ENCODE assay signal across 14 cellular contexts in the genomic region with DNA sequence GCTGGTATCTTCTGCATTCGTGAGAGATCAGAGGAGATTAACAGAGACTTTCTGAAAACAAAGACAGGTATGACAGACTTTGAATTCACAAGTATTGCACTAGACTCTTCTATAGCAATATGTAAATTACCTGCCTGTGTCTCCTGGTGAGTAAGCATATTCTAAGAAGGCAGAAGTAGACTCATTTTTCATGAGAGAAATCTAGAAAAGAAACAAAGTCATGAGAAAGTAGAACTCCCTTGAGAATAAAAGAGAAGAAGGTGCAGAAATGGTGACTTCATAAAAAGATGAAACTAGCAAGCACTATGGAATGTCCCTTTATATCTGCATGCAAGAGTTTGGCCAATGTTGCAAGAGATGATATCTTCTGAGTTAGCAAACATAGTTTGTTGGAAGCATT.
DNase-seq lines count a peak whose midpoint lies in the region; ATAC-seq and TF ChIP-seq lines count a peak whose summit lies in the region.
"Had no signal": no experiment of that assay in that cellular context is flagged by ENCODE, and none has a peak within 500 bp of the region (broad histone marks: within the 10 kb centered on the region; RNA-seq: fewer than 3 reads in every experiment).

No MANE protein-coding gene starts in this region.

- DNase-seq in H9: no peak
- no peak for DNase-seq in activated gamma-delta T cell treated with Interleukin-2 at 50 U/mL for 16 hours
- DNase-seq in NCI-H345 (lab: John Stamatoyannopoulos, UW): no peak
- DNase-seq in hippocampal formation (lab: John Stamatoyannopoulos, UW): no peak
- DNase-seq: activated CD4-positive, alpha-beta T cell treated with anti-CD3 and anti-CD28 coated beads, Interleukin-2, amount 10 ng/mL, durations not matched to agents 24 days and 14 days; dermis blood vessel endothelial cell; NCI-H1048; stimulated activated CD4-positive, alpha-beta T cell treated with anti-CD3 and anti-CD28 coated beads, Interleukin-4, amount 100 ng/mL, for 1 hour; substantia nigra had no signal

- H3K23me2 ChIP-seq in H9 (ENCODE audit: insufficient read length, low read depth, low read length, poor library complexity, severe bottlenecking): no peaks in the 10 kb centered on the region

- peak; percentile 95 for ATAC-seq in GM18519 (IDR thresholded peaks at IDR 0.05; ENCODE audit: low FRiP score, unreplicated experiment)
- ATAC-seq in GM19467 (IDR thresholded peaks at IDR 0.05; ENCODE audit: unreplicated experiment): peak; percentile 87
- ATAC-seq in HG02884 (IDR thresholded peaks at IDR 0.05; ENCODE audit: unreplicated experiment): peak; percentile 92
- peak; percentile 79 for ATAC-seq in HG03520 (IDR thresholded peaks at IDR 0.05; ENCODE audit: unreplicated experiment)

- no peak overlapping the region for H3K9ac ChIP-seq in H9 (ENCODE audit: extremely low read depth, insufficient read length, low read length)

- H4K5ac ChIP-seq in H9 (ENCODE audit: insufficient read length, low read depth, low read length): no peak overlapping the region

- H3K36me3 Mint-ChIP-seq in H9 (ENCODE audit: insufficient read depth in 1 of 3, low read depth in 3 of 3): no peaks in the 10 kb centered on the region
- H3K36me3 Mint-ChIP-seq: CD14-positive monocyte had no signal

- H4K8ac ChIP-seq in H9 (replicated peaks; ENCODE audit: insufficient read length, low read depth, low read length): no peak overlapping the region

- H2BK12ac ChIP-seq in H9 (ENCODE audit: insufficient read length, low read depth, low read length): no peak overlapping the region

- H3K4me1 ChIP-seq in H9 (ENCODE audit: insufficient read depth, low read length): no peaks in the 10 kb centered on the region

- H3K23ac ChIP-seq in H9 (ENCODE audit: insufficient read length, low read depth, low read length): no peak overlapping the region

- H3K4me3 Mint-ChIP-seq in H9: no peak overlapping the region
- H3K4me3 Mint-ChIP-seq: activated CD4-positive, alpha-beta T cell treated with anti-CD3 and anti-CD28 coated beads, Interleukin-2, amount 10 ng/mL, durations not matched to agents 24 days and 14 days; CD14-positive monocyte had no signal

- no peak overlapping the region for H3K4me2 ChIP-seq in H9 (ENCODE audit: insufficient read depth, insufficient read length, low read length)

- no peaks in the 10 kb centered on the region for H3K4me1 Mint-ChIP-seq in H9
- H3K4me1 Mint-ChIP-seq: activated CD4-positive, alpha-beta T cell treated with anti-CD3 and anti-CD28 coated beads, Interleukin-2, amount 10 ng/mL, durations not matched to agents 24 days and 14 days; CD14-positive monocyte had no signal

- WGBS in H9 (ENCODE audit: extremely low coverage, insufficient read length, low lambda C conversion rate): no CpG with 5 or more reads among the region's 1 CpG

- H3T11ph ChIP-seq in H9 (ENCODE audit: low read length): no peak overlapping the region

- H3K27me3 Mint-ChIP-seq in H9 (ENCODE audit: low read depth): no peaks in the 10 kb centered on the region; the same call in 1 of the 2 replicates
- H3K27me3 Mint-ChIP-seq: activated CD4-positive, alpha-beta T cell treated with anti-CD3 and anti-CD28 coated beads, Interleukin-2, amount 10 ng/mL, durations not matched to agents 24 days and 14 days had no signal

- H3K9me3 ChIP-seq in H9 (ENCODE audit: control insufficient read depth, low read depth, low read length): peaks cover 13% of the 10 kb centered on the region

- no peaks in the 10 kb centered on the region for H3K79me2 ChIP-seq in H9 (ENCODE audit: insufficient read depth, low read length)

- H3K4ac ChIP-seq in H9 (ENCODE audit: low read depth, low read length): no peak overlapping the region

- no peak overlapping the region for H4K91ac ChIP-seq in H9 (ENCODE audit: insufficient read length, low read depth, low read length)

- no peak overlapping the region for H2BK15ac ChIP-seq in H9 (ENCODE audit: low read depth, low read length)

- no peak overlapping the region for H2BK20ac ChIP-seq in H9 (ENCODE audit: low read depth, low read length, poor library complexity, severe bottlenecking)

- no peak for TF ChIP-seq CTCF in H9 (conservative IDR thresholded peaks at IDR 0.05)

- no peak overlapping the region for H3K27ac Mint-ChIP-seq in H9
- H3K27ac Mint-ChIP-seq: activated CD4-positive, alpha-beta T cell treated with anti-CD3 and anti-CD28 coated beads, Interleukin-2, amount 10 ng/mL, durations not matched to agents 24 days and 14 days; CD14-positive monocyte had no signal

- H3K79me1 ChIP-seq in H9 (ENCODE audit: insufficient read depth, low read depth, low read length, poor library complexity, severe bottlenecking): no peaks in the 10 kb centered on the region

- no peaks in the 10 kb centered on the region for H3K27me3 ChIP-seq in H9 (ENCODE audit: insufficient read depth, low read length)

- H4K20me1 ChIP-seq in H9 (ENCODE audit: control insufficient read depth, insufficient read depth, insufficient read length): no peaks in the 10 kb centered on the region

- no peak overlapping the region for H3K18ac ChIP-seq in H9 (ENCODE audit: insufficient read length, low read depth, low read length)

- no peak overlapping the region for H2AK5ac ChIP-seq in H9 (ENCODE audit: insufficient read length, low read length)

- H2BK5ac ChIP-seq in H9 (ENCODE audit: insufficient read length, low read length): no peak overlapping the region

- H3K14ac ChIP-seq in H9 (ENCODE audit: insufficient read depth, low read length): no peak overlapping the region

- peaks cover 8 to 31% of the 10 kb centered on the region in 2 experiments; a peak in 4 of 5 replicates for H3K9me3 Mint-ChIP-seq in H9
- H3K9me3 Mint-ChIP-seq: activated CD4-positive, alpha-beta T cell treated with anti-CD3 and anti-CD28 coated beads, Interleukin-2, amount 10 ng/mL, durations not matched to agents 24 days and 14 days had no signal

- no peak overlapping the region for H3K27ac ChIP-seq in H9 (ENCODE audit: insufficient read length, low read depth, low read length)

- H3K56ac ChIP-seq in H9 (ENCODE audit: insufficient read length, low read depth, low read length): no peak overlapping the region

- no peak overlapping the region for H2BK120ac ChIP-seq in H9 (ENCODE audit: low read depth, low read length, poor library complexity, severe bottlenecking)

- no peak overlapping the region for H2AFZ ChIP-seq in H9 (ENCODE audit: low read length)
